ENCODE assay signal across 8 cellular contexts in the genomic region with DNA sequence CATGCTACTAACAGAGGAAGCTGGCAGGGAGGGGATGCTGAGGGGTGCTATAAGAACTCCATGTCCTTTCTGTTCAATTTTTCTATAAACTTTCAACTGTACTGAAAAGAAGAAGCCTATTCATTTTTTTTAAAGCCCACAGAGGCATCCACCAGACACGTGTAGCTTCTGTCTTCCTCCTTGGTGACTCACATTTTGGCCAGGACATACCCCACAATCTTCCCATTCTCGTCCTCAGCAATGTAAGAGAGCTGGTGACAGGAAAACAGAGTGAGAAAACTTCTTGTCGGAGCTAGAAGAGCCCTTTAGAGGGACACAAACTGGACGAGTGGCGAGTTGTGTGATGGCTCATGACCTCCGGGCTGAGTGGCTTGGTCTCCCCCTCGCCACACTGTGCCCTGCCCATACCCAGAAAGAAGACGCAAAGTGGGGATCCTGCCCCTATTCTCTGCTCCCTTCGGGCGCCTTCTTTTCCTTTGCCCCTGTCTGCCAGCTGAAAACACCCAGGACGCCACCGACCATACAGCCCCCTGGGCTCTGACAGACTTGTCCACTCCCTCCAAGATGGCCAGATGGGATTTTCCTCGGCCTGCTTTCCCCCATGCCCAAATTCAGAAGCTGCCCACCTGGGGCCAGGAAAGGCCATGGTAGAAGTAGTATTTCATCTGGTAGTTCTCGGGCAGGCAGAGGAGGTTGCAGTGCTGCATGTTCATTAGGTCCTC. TPM values are rescaled to one million over a fixed set of nuclear protein-coding genes. Genes with fewer than 3 reads are reported as not detected.
DNase-seq lines count a peak whose midpoint lies in the region; TF ChIP-seq lines count a peak whose summit lies in the region.

No MANE protein-coding gene starts in this region.

- H3K4me1 Mint-ChIP-seq in Caco-2 (ENCODE audit: low read depth, unreplicated experiment) (no peaks in the 10 kb centered on the region), endodermal cell (peaks cover 5% of the 10 kb centered on the region)

- H3K4me3 Mint-ChIP-seq in Caco-2 (ENCODE audit: unreplicated experiment) (peak overlapping the region; percentile 76), endodermal cell (peak overlapping the region; percentile 79)

- peak overlapping the region; percentile 54 for H3K4me3 ChIP-seq in Caco-2 (ENCODE audit: low read depth, low read length)
- peak overlapping the region; percentile 64 for H3K4me3 ChIP-seq in NT2/D1 (ENCODE audit: insufficient read length, low read depth)
- peak overlapping the region; percentile 85 for H3K4me3 ChIP-seq in endodermal cell (ENCODE audit: low read length)
- H3K4me3 ChIP-seq in osteoblast (ENCODE audit: insufficient read depth, low read length): peak overlapping the region; percentile 82

- H3K4me1 ChIP-seq in Caco-2 (no peaks in the 10 kb centered on the region), NT2/D1 (ENCODE audit: insufficient read depth, insufficient read length) (no peaks in the 10 kb centered on the region), endodermal cell (ENCODE audit: control insufficient read depth, insufficient read depth, low read length) (no peaks in the 10 kb centered on the region), osteoblast (ENCODE audit: insufficient read depth, low read length) (peaks cover 7% of the 10 kb centered on the region)

- H3K27ac ChIP-seq in endodermal cell (ENCODE audit: low read depth, low read length) (no peak overlapping the region), osteoblast (ENCODE audit: low read depth, low read length) (peak overlapping the region; percentile 48)

- no peaks in the 10 kb centered on the region for H3K9me3 Mint-ChIP-seq in Caco-2 (ENCODE audit: unreplicated experiment)
- H3K9me3 Mint-ChIP-seq in endodermal cell: peaks cover 71% of the 10 kb centered on the region

- H3K27ac Mint-ChIP-seq in Caco-2 (ENCODE audit: unreplicated experiment): no peak overlapping the region
- H3K27ac Mint-ChIP-seq in endodermal cell: peak overlapping the region; percentile 58

- H3K36me3 ChIP-seq in Caco-2 (ENCODE audit: control insufficient read depth, insufficient read depth, low read length) (no peaks in the 10 kb centered on the region), NT2/D1 (ENCODE audit: insufficient read depth, insufficient read length, low read length) (peaks cover 35% of the 10 kb centered on the region), endodermal cell (ENCODE audit: control insufficient read depth, insufficient read depth, low read length) (peaks cover 8% of the 10 kb centered on the region), osteoblast (ENCODE audit: insufficient read depth, low read length) (peaks cover 22% of the 10 kb centered on the region)

- H3K9ac ChIP-seq in NT2/D1 (ENCODE audit: insufficient read length, low read depth) (peak overlapping the region; percentile 67), endodermal cell (ENCODE audit: extremely low read depth, low read length, poor library complexity, severe bottlenecking) (peak overlapping the region; percentile 38)

- H3K79me2 ChIP-seq in osteoblast (ENCODE audit: insufficient read depth, low read length): peaks cover 38% of the 10 kb centered on the region

- H3K27me3 ChIP-seq in Caco-2 (replicated peaks; ENCODE audit: control insufficient read depth, insufficient read depth, low read length) (no peaks in the 10 kb centered on the region), NT2/D1 (ENCODE audit: insufficient read depth, insufficient read length) (no peaks in the 10 kb centered on the region), endodermal cell (ENCODE audit: control insufficient read depth, insufficient read depth, low read length, poor library complexity, severe bottlenecking) (no peaks in the 10 kb centered on the region), osteoblast (ENCODE audit: insufficient read depth, low read length) (no peaks in the 10 kb centered on the region)

- CTCF ChIA-PET in Caco-2 (lab: Charles Lee): no interaction called here
- CTCF ChIA-PET in HEK293T (lab: Yijun Ruan, JAX): interaction anchor here (0.6 to 2.1 kb wide), 4 partner anchors 8 to 13 kb away, joined by 3 to 9 read pairs (median 4); partner anchors contain the start of gene RENBP

- H3K4me2 ChIP-seq in osteoblast (ENCODE audit: insufficient read depth, low read length): peak overlapping the region; percentile 86

- DNase-seq in Caco-2: no peak
- DNase-seq in NT2/D1 (ENCODE audit: low read depth, low spot score): no peak
- DNase-seq in endodermal cell: no peak
- peak; percentile 85 for DNase-seq in osteoblast (ENCODE audit: insufficient read length, low spot score, missing footprints)
- DNase-seq in HEK293T (ENCODE audit: extremely low spot score): no peak
- no peak for DNase-seq in NCI-H345 (lab: John Stamatoyannopoulos, UW)
- no peak for DNase-seq in activated CD8-positive, alpha-beta memory T cell treated with anti-CD3 and anti-CD28 coated beads, Interleukin-2, amount 50 U/mL, for 48 hours
- DNase-seq in iPS-NIHi11 (ENCODE audit: low spot score): no peak

- POLR2A ChIA-PET in Caco-2 (lab: Charles Lee) (no interaction called here), HEK293T (lab: Yijun Ruan, JAX) (interaction anchor here (0.9 to 1.5 kb wide), 3 partner anchors 13 to 140 kb away, joined by 3 to 5 read pairs (median 3); partner anchors contain the start of genes IDH3G and SSR4)

- BruUV-seq in Caco-2 (replicated peaks; lab: Mats Ljungman, UMichigan): TSS peak; percentile 45

- TF ChIP-seq CTCF in Caco-2 (IDR thresholded peaks at IDR 0.05; ENCODE audit: insufficient read depth in 1 of 2, low read depth in 1 of 2, low read length in 1 of 2, severe bottlenecking in 1 of 2, unreplicated experiment in 1 of 2) (no peak), endodermal cell (conservative IDR thresholded peaks at IDR 0.05) (no peak), osteoblast (IDR thresholded peaks at IDR 0.05; ENCODE audit: extremely low read depth, low read depth, low read length) (no peak)

- H3K36me3 Mint-ChIP-seq in Caco-2 (ENCODE audit: insufficient read depth, unreplicated experiment) (peaks cover 20% of the 10 kb centered on the region), endodermal cell (ENCODE audit: low read depth) (peaks cover 15% of the 10 kb centered on the region)

- intact Hi-C loops in Caco-2 (cut with micrococcal nuclease; ENCODE audit: unreplicated experiment): no loop called here

- WGBS in endodermal cell (ENCODE audit: insufficient coverage in 1 of 2, insufficient read length in 1 of 2), 2 experiments: 38 to 90% methylated on average over 2 to 12 of the region's 14 CpGs

- H2AFZ ChIP-seq in osteoblast (ENCODE audit: low read length): peak overlapping the region; percentile 59

- H3K27me3 Mint-ChIP-seq in Caco-2 (ENCODE audit: insufficient read depth, unreplicated experiment): no peaks in the 10 kb centered on the region
- H3K27me3 Mint-ChIP-seq in endodermal cell (ENCODE audit: insufficient read depth): peaks cover 1% of the 10 kb centered on the region

- peaks cover 43% of the 10 kb centered on the region for H4K20me1 ChIP-seq in osteoblast (ENCODE audit: insufficient read depth, low read length)

- H3K9me3 ChIP-seq in Caco-2 (no peaks in the 10 kb centered on the region), NT2/D1 (ENCODE audit: insufficient read depth, low read length) (no peaks in the 10 kb centered on the region), endodermal cell (ENCODE audit: control insufficient read depth, low read length) (no peaks in the 10 kb centered on the region), osteoblast (ENCODE audit: low read depth, low read length) (no peaks in the 10 kb centered on the region)

TF ChIP-seq in HEK293T, 16 proteins besides CTCF, POLR2A, EP300 and RAD21:
- TF ChIP-seq FOXM1 (IDR thresholded peaks at IDR 0.05; ENCODE audit: borderline replicate concordance) (no peak), ELF4 (IDR thresholded peaks at IDR 0.05) (no peak), FOXA1 (IDR thresholded peaks at IDR 0.05) (no peak), SP1 (IDR thresholded peaks at IDR 0.05) (no peak), ARNT (IDR thresholded peaks at IDR 0.05) (no peak), BHLHE40 (IDR thresholded peaks at IDR 0.05; ENCODE audit: borderline replicate concordance) (no peak), HDGF (IDR thresholded peaks at IDR 0.05; ENCODE audit: borderline replicate concordance) (no peak), L3MBTL2 (conservative IDR thresholded peaks at IDR 0.05) (no peak), LEF1 (IDR thresholded peaks at IDR 0.05; ENCODE audit: borderline replicate concordance) (no peak), TARDBP (IDR thresholded peaks at IDR 0.05) (no peak), FOXK2 (IDR thresholded peaks at IDR 0.05) (no peak)

RNA-seq across cellular contexts. Expression of gene NAA10, which starts 0.9 kb away (rescaled TPM):
- total RNA-seq in Caco-2 (2022) (91.3 and 93.8 TPM in 2 replicates), endodermal cell (10 to 100 TPM; 91.6 to 99.3 TPM), osteoblast (43.4 and 46.3 TPM in 2 replicates)
- 99.4 TPM for polyA plus RNA-seq in endodermal cell (2013, experiment 1 of 2)
- 86.3 TPM for polyA plus RNA-seq in endodermal cell (2013, experiment 2 of 2)

RNA-seq across cellular contexts. Expression of gene ARHGAP4, which starts 7.8 kb away (rescaled TPM):
- total RNA-seq in Caco-2 (2022) (13.0 and 15.7 TPM in 2 replicates), endodermal cell (10 to 100 TPM; 56.0 to 65.0 TPM), osteoblast (0.88 and 1.4 TPM in 2 replicates)
- polyA plus RNA-seq in endodermal cell (2013, experiment 1 of 2): 10.5 TPM
- polyA plus RNA-seq in endodermal cell (2013, experiment 2 of 2): 10.0 TPM

RNA-seq across cellular contexts. Expression of gene RENBP, which starts 10.5 kb away (rescaled TPM):
- total RNA-seq in Caco-2 (2022) (0.75 and 1.2 TPM in 2 replicates), endodermal cell (10 to 100 TPM; 12.0 to 17.5 TPM), osteoblast (6.5 TPM in 2 replicates)
- 9.5 TPM for polyA plus RNA-seq in endodermal cell (2013, experiment 1 of 2)
- 7.5 TPM for polyA plus RNA-seq in endodermal cell (2013, experiment 2 of 2)

RNA-seq across cellular contexts. Expression of gene AVPR2, which starts 29.4 kb away (rescaled TPM):
- total RNA-seq in Caco-2 (2022) (not detected in 2 replicates), endodermal cell (not detected), osteoblast (not detected in 2 replicates)
- polyA plus RNA-seq in endodermal cell (2013, experiment 1 of 2): not detected
- polyA plus RNA-seq in endodermal cell (2013, experiment 2 of 2): not detected

RNA-seq across cellular contexts. Expression of gene HCFC1, which starts 37.7 kb away (rescaled TPM):
- total RNA-seq in Caco-2 (2022) (93.7 and 95.6 TPM in 2 replicates), endodermal cell (100 to 1,000 TPM in 1 of 2 donors, 10 to 100 TPM in 1; 93.4 to 112 TPM), osteoblast (22.1 and 24.6 TPM in 2 replicates)
- polyA plus RNA-seq in endodermal cell (2013, experiment 1 of 2): 60.4 TPM
- polyA plus RNA-seq in endodermal cell (2013, experiment 2 of 2): 63.4 TPM
